In genomic region chr3:111794701-111795100, GRCh38 we compare ENCODE assay signal across 18 cellular contexts.
A peak's percentile ranks its signal among the peaks of the same experiment; 100 is the strongest.
DNase-seq lines count a peak whose midpoint lies in the region; ATAC-seq lines count a peak whose summit lies in the region.
"Had no signal": no experiment of that assay in that cellular context is flagged by ENCODE, and none has a peak within 500 bp of the region (broad histone marks: within the 10 kb centered on the region; RNA-seq: fewer than 3 reads in every experiment).

No MANE protein-coding gene starts in this region.

- H3K4me2 ChIP-seq in Karpas-422 (ENCODE audit: low read depth, low read length, poor library complexity, severe bottlenecking): peak overlapping the region; percentile 39

- no peak overlapping the region for H3K27ac Mint-ChIP-seq in stimulated activated memory B cell treated with anti-CD40 and anti-IgM and Interleukin-4, amounts not matched to agents 10 μg/mL and 1 μg/mL and 100 μg/mL, for 72 hours
- H3K27ac Mint-ChIP-seq in T-helper 2 cell treated with Interferon-gamma antibody and Interleukin-4, amounts not matched to agents 5 μg/mL and 100 μg/mL, for 36 hours: no peak overlapping the region
- H3K27ac Mint-ChIP-seq: CD14-positive monocyte had no signal

- ATAC-seq in left ventricle myocardium superior: peak; percentile 64
- no peak for ATAC-seq in Right ventricle myocardium inferior
- ATAC-seq in stimulated activated memory B cell treated with anti-CD40 and anti-IgM and Interleukin-4, amounts not matched to agents 10 μg/mL and 1 μg/mL and 100 μg/mL, for 72 hours: no peak
- ATAC-seq in HG02981 (IDR thresholded peaks at IDR 0.05; ENCODE audit: unreplicated experiment): no peak
- ATAC-seq: GM12878 had no signal

- peak overlapping the region; percentile 35; the same call in 1 of the 2 replicates for H3K9ac ChIP-seq in Karpas-422 (ENCODE audit: low read length)

- DNase-seq in left ventricle myocardium superior: no peak
- DNase-seq in Right ventricle myocardium inferior (ENCODE audit: missing footprints): no peak
- DNase-seq in Karpas-422: peak; percentile 70
- peak; percentile 88 for DNase-seq in fibroblast of peridontal ligament (ENCODE audit: extremely low read depth)
- DNase-seq in T-helper 2 cell treated with Interferon-gamma antibody and Interleukin-4, amounts not matched to agents 5 μg/mL and 100 μg/mL, for 36 hours (ENCODE audit: low spot score): no peak
- no peak for DNase-seq in NOMO-1 treated with dmso at 0.1 percent for 144 hours (lab: John Stamatoyannopoulos, UW; ENCODE audit: unreplicated experiment)
- DNase-seq: AML-193, DND-41, NCI-H1105, NCI-H510A, NCI-H748 treated with DMSO at 0.1 percent for 48 hours, OCI-M1, SIG-M5 had no signal

- H3K4me1 Mint-ChIP-seq in stimulated activated memory B cell treated with anti-CD40 and anti-IgM and Interleukin-4, amounts not matched to agents 10 μg/mL and 1 μg/mL and 100 μg/mL, for 72 hours: no peaks in the 10 kb centered on the region
- H3K4me1 Mint-ChIP-seq in T-helper 2 cell treated with Interferon-gamma antibody and Interleukin-4, amounts not matched to agents 5 μg/mL and 100 μg/mL, for 36 hours (ENCODE audit: low read depth): no peaks in the 10 kb centered on the region
- H3K4me1 Mint-ChIP-seq: CD14-positive monocyte had no signal

- H3K4me3 Mint-ChIP-seq in stimulated activated memory B cell treated with anti-CD40 and anti-IgM and Interleukin-4, amounts not matched to agents 10 μg/mL and 1 μg/mL and 100 μg/mL, for 72 hours: no peak overlapping the region
- no peak overlapping the region for H3K4me3 Mint-ChIP-seq in T-helper 2 cell treated with Interferon-gamma antibody and Interleukin-4, amounts not matched to agents 5 μg/mL and 100 μg/mL, for 36 hours
- H3K4me3 Mint-ChIP-seq: CD14-positive monocyte had no signal

- H3K4me3 ChIP-seq in Karpas-422 (ENCODE audit: low read length): no peak overlapping the region
- H3K4me3 ChIP-seq: GM12878, HAP-1 had no signal

- H3K36me3 ChIP-seq in Karpas-422 (ENCODE audit: insufficient read depth, low read length): no peaks in the 10 kb centered on the region
- H3K36me3 ChIP-seq: HAP-1 had no signal

- peaks cover 24% of the 10 kb centered on the region for H3K4me1 ChIP-seq in Karpas-422 (ENCODE audit: low read length)
- H3K4me1 ChIP-seq: HAP-1 had no signal

- no peak overlapping the region for H2AFZ ChIP-seq in Karpas-422 (ENCODE audit: low read length)

- peaks cover 8% of the 10 kb centered on the region for H3K27me3 Mint-ChIP-seq in stimulated activated memory B cell treated with anti-CD40 and anti-IgM and Interleukin-4, amounts not matched to agents 10 μg/mL and 1 μg/mL and 100 μg/mL, for 72 hours
- H3K27me3 Mint-ChIP-seq in T-helper 2 cell treated with Interferon-gamma antibody and Interleukin-4, amounts not matched to agents 5 μg/mL and 100 μg/mL, for 36 hours (ENCODE audit: low read depth): no peaks in the 10 kb centered on the region

- H3K27ac ChIP-seq in Karpas-422 (ENCODE audit: low read length): peak overlapping the region; percentile 64

- no peaks in the 10 kb centered on the region; the same call in 1 of the 2 replicates for H3K9me2 ChIP-seq in Karpas-422 (replicated peaks; ENCODE audit: insufficient read depth, low read length)

- no peaks in the 10 kb centered on the region for H3K27me3 ChIP-seq in Karpas-422 (ENCODE audit: low read length)

- no peaks in the 10 kb centered on the region for H3K79me2 ChIP-seq in Karpas-422 (ENCODE audit: low read length)

- no peaks in the 10 kb centered on the region for H3K36me3 Mint-ChIP-seq in stimulated activated memory B cell treated with anti-CD40 and anti-IgM and Interleukin-4, amounts not matched to agents 10 μg/mL and 1 μg/mL and 100 μg/mL, for 72 hours
- no peaks in the 10 kb centered on the region for H3K36me3 Mint-ChIP-seq in T-helper 2 cell treated with Interferon-gamma antibody and Interleukin-4, amounts not matched to agents 5 μg/mL and 100 μg/mL, for 36 hours (ENCODE audit: low read depth)
- H3K36me3 Mint-ChIP-seq: CD14-positive monocyte had no signal

- H3K9me3 Mint-ChIP-seq in stimulated activated memory B cell treated with anti-CD40 and anti-IgM and Interleukin-4, amounts not matched to agents 10 μg/mL and 1 μg/mL and 100 μg/mL, for 72 hours: peaks cover 3% of the 10 kb centered on the region
- peaks cover 3% of the 10 kb centered on the region for H3K9me3 Mint-ChIP-seq in T-helper 2 cell treated with Interferon-gamma antibody and Interleukin-4, amounts not matched to agents 5 μg/mL and 100 μg/mL, for 36 hours

- intact Hi-C loops in left ventricle myocardium superior (cut with micrococcal nuclease): no loop called here
- intact Hi-C loops in Right ventricle myocardium inferior (cut with DNase I): no loop called here

- H4K20me1 ChIP-seq in Karpas-422 (ENCODE audit: insufficient read depth, low read depth, low read length): no peaks in the 10 kb centered on the region

- H3K9me3 ChIP-seq in Karpas-422 (ENCODE audit: low read length): no peaks in the 10 kb centered on the region
- H3K9me3 ChIP-seq: HAP-1 had no signal

Comparison
In these comparisons a context has a peak if more than half of its experiments do, and no peak if none do; other contexts are left out.
1. DNase-seq: peak in Karpas-422 (single experiment) and fibroblast of peridontal ligament (single experiment); none in left ventricle myocardium superior (single experiment), Right ventricle myocardium inferior (single experiment), T-helper 2 cell treated with Interferon-gamma antibody and Interleukin-4, amounts not matched to agents 5 μg/mL and 100 μg/mL, for 36 hours (single experiment) and NOMO-1 treated with dmso at 0.1 percent for 144 hours (single experiment).